ENCODE assay signal across 1 cellular context in the genomic region with DNA sequence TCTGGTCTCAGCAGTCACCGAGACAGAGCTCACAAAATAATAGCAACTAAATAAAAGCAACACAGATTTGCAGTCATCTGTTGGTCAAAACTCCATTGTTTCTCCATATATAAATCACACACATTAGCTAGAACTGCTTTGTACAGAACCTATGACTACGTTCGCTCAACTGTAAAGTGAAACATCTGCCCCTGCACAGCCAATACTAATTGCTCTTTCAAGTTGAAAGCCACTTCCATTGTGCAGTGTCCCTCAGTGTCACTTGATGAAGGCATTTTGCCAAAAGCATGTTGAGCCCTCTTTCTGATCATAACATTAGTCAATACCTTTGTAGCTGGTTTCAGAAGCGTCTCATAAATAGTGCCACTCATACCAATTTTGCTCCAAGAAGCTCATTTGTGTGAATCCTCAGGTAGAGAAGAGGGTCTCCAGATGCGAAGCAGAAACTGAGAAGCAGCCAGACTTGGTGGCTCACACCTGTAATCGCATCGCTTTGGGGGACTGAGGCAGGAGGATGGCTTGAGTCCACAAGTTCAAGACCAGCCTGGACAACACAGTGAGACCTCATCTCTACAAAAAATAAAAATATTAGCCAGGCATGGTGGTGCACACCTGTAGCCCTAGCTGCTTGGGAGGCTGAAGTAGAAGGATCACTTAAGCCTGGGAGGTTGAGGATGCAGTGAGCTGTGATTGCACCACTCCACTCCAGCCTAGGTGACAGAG.
TF ChIP-seq lines count a peak whose summit lies in the region.

No MANE protein-coding gene starts in this region.

TF ChIP-seq in GM12878, 131 proteins besides CTCF, POLR2A, EP300 and RAD21 (continued from another document):
- TF ChIP-seq, protein P1, sequence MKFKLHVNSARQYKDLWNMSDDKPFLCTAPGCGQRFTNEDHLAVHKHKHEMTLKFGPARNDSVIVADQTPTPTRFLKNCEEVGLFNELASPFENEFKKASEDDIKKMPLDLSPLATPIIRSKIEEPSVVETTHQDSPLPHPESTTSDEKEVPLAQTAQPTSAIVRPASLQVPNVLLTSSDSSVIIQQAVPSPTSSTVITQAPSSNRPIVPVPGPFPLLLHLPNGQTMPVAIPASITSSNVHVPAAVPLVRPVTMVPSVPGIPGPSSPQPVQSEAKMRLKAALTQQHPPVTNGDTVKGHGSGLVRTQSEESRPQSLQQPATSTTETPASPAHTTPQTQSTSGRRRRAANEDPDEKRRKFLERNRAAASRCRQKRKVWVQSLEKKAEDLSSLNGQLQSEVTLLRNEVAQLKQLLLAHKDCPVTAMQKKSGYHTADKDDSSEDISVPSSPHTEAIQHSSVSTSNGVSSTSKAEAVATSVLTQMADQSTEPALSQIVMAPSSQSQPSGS (IDR thresholded peaks at IDR 0.05; ENCODE audit: low read length) = no peak
- TF ChIP-seq NBN (IDR thresholded peaks at IDR 0.05) = no peak
- TF ChIP-seq, protein P2, sequence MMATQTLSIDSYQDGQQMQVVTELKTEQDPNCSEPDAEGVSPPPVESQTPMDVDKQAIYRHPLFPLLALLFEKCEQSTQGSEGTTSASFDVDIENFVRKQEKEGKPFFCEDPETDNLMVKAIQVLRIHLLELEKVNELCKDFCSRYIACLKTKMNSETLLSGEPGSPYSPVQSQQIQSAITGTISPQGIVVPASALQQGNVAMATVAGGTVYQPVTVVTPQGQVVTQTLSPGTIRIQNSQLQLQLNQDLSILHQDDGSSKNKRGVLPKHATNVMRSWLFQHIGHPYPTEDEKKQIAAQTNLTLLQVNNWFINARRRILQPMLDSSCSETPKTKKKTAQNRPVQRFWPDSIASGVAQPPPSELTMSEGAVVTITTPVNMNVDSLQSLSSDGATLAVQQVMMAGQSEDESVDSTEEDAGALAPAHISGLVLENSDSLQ (IDR thresholded peaks at IDR 0.05) = no peak
- TF ChIP-seq HDGF (IDR thresholded peaks at IDR 0.05) = no peak
